ENCODE assay signal across 22 cellular contexts in genomic region chr18:70672581-70672980, GRCh38.
DNase-seq lines count a peak whose midpoint lies in the region; ATAC-seq and TF ChIP-seq lines count a peak whose summit lies in the region.
"Had no signal": no experiment of that assay in that cellular context is flagged by ENCODE, and none has a peak within 500 bp of the region (broad histone marks: within the 10 kb centered on the region; RNA-seq: fewer than 3 reads in every experiment).

No MANE protein-coding gene starts in this region.

- H3K4me1 ChIP-seq in CD8-positive, alpha-beta memory T cell (ENCODE audit: insufficient read depth, low read length) = peaks cover 53% of the 10 kb centered on the region
- H3K4me1 ChIP-seq in GM23338 (ENCODE audit: insufficient read depth) = no peaks in the 10 kb centered on the region
- H3K4me1 ChIP-seq: ascending aorta, HAP-1, suprapubic skin had no signal

- H3F3A ChIP-seq in GM23338 (replicated peaks; ENCODE audit: low read depth) = no peaks in the 10 kb centered on the region

- peak; percentile 31 for DNase-seq in activated CD8-positive, alpha-beta memory T cell treated with anti-CD3 and anti-CD28 coated beads, Interleukin-2, amount 50 U/mL, for 1 hour (ENCODE audit: extremely low read depth)
- no peak for DNase-seq in activated CD8-positive, alpha-beta memory T cell treated with anti-CD3 and anti-CD28 coated beads, Interleukin-2, amount 50 U/mL, for 4 hours
- peak in 2 of 5 donors; percentile 47 to 85 for DNase-seq in CD8-positive, alpha-beta memory T cell
- DNase-seq in T-helper 2 cell treated with Interferon-gamma antibody and Interleukin-4, amounts not matched to agents 5 μg/mL and 100 μg/mL, for 36 hours (ENCODE audit: low spot score) = no peak
- no peak for DNase-seq in glutamatergic neuron
- DNase-seq in GM23338 (ENCODE audit: low spot score) = no peak
- no peak for DNase-seq in midbrain (lab: John Stamatoyannopoulos, UW)
- DNase-seq in NCI-H82 treated with DMSO at 0.1 percent for 48 hours (lab: John Stamatoyannopoulos, UW; ENCODE audit: unreplicated experiment) = no peak
- DNase-seq: DMS79 treated with DMSO at 0.1 percent for 48 hours, MG63, NCI-H1436 treated with DMSO at 0.1 percent for 48 hours, NCI-H526 treated with DMSO at 0.1 percent for 48 hours, SIG-M5, small intestine, T-helper 9 cell had no signal

- H3K27ac ChIP-seq in CD8-positive, alpha-beta memory T cell (ENCODE audit: low read depth, low read length) = no peak overlapping the region
- H3K27ac ChIP-seq in GM23338 (ENCODE audit: low read depth) = no peak overlapping the region
- H3K27ac ChIP-seq: ascending aorta, neutrophil, suprapubic skin had no signal

- H4K20me1 ChIP-seq in GM23338 (replicated peaks; ENCODE audit: insufficient read depth) = no peaks in the 10 kb centered on the region

- peaks cover 9 to 48% (median 11%) of the 10 kb centered on the region in 3 donors for H3K4me1 Mint-ChIP-seq in CD8-positive, alpha-beta memory T cell
- peaks cover 16% of the 10 kb centered on the region for H3K4me1 Mint-ChIP-seq in T-helper 2 cell treated with Interferon-gamma antibody and Interleukin-4, amounts not matched to agents 5 μg/mL and 100 μg/mL, for 36 hours (ENCODE audit: low read depth)
- peaks cover 9% of the 10 kb centered on the region for H3K4me1 Mint-ChIP-seq in glutamatergic neuron (ENCODE audit: low read depth, unreplicated experiment)
- H3K4me1 Mint-ChIP-seq in GM23338 = no peaks in the 10 kb centered on the region
- H3K4me1 Mint-ChIP-seq: CD14-positive monocyte had no signal

- ATAC-seq in GM23338 = no peak
- ATAC-seq: HepG2 had no signal

- POLR2A ChIA-PET in CD8-positive, alpha-beta memory T cell (lab: Charles Lee) = no interaction called here

- H3K36me3 Mint-ChIP-seq in CD8-positive, alpha-beta memory T cell = peaks cover 0 to 2% (median 1%) of the 10 kb centered on the region in 3 donors
- peaks cover 1% of the 10 kb centered on the region for H3K36me3 Mint-ChIP-seq in T-helper 2 cell treated with Interferon-gamma antibody and Interleukin-4, amounts not matched to agents 5 μg/mL and 100 μg/mL, for 36 hours (ENCODE audit: low read depth)
- H3K36me3 Mint-ChIP-seq in glutamatergic neuron (ENCODE audit: unreplicated experiment) (peaks cover 4% of the 10 kb centered on the region), GM23338 (ENCODE audit: low read depth) (peaks cover 20% of the 10 kb centered on the region)
- H3K36me3 Mint-ChIP-seq: CD14-positive monocyte had no signal

- CTCF ChIA-PET in CD8-positive, alpha-beta memory T cell (lab: Charles Lee) = no interaction called here

- H2AFZ ChIP-seq in GM23338 = no peak overlapping the region

- H3K4me3 ChIP-seq in CD8-positive, alpha-beta memory T cell (ENCODE audit: low read length) = peak overlapping the region; percentile 30
- no peak overlapping the region for H3K4me3 ChIP-seq in GM23338
- H3K4me3 ChIP-seq: ascending aorta, HAP-1, MG63, suprapubic skin had no signal

- TF ChIP-seq CTCF in glutamatergic neuron (IDR thresholded peaks at IDR 0.05; ENCODE audit: partially characterized antibody, unreplicated experiment) (no peak), GM23338 (conservative IDR thresholded peaks at IDR 0.05; ENCODE audit: low read depth in 2 of 2) (no peak)

- peaks cover 0 to 13% (median 5%) of the 10 kb centered on the region in 5 donors for H3K9me3 Mint-ChIP-seq in CD8-positive, alpha-beta memory T cell
- H3K9me3 Mint-ChIP-seq in T-helper 2 cell treated with Interferon-gamma antibody and Interleukin-4, amounts not matched to agents 5 μg/mL and 100 μg/mL, for 36 hours = peaks cover 19% of the 10 kb centered on the region
- H3K9me3 Mint-ChIP-seq in glutamatergic neuron (ENCODE audit: unreplicated experiment) (peaks cover 8% of the 10 kb centered on the region), GM23338 (peaks cover 86% of the 10 kb centered on the region)

- H3K27ac Mint-ChIP-seq in CD8-positive, alpha-beta memory T cell = peak overlapping the region; percentile 22 to 90 (median 70)
- H3K27ac Mint-ChIP-seq in T-helper 2 cell treated with Interferon-gamma antibody and Interleukin-4, amounts not matched to agents 5 μg/mL and 100 μg/mL, for 36 hours = no peak overlapping the region
- H3K27ac Mint-ChIP-seq in glutamatergic neuron (ENCODE audit: unreplicated experiment) = peak overlapping the region; percentile 40
- H3K27ac Mint-ChIP-seq in GM23338 = no peak overlapping the region
- H3K27ac Mint-ChIP-seq: activated T-helper 1 cell treated with anti-CD3 and anti-CD28 coated beads, Interleukin-12 subunit alpha, Interleukin-12 subunit beta, Interleukin-2, Interleukin-4 antibody, amounts not matched to agents 30 ng/mL and 10 ng/mL and 1 ng/mL, durations not matched to agents 14 hours and 24 hours and 36 hours had no signal

- no peaks in the 10 kb centered on the region for H3K79me2 ChIP-seq in GM23338 (replicated peaks; ENCODE audit: insufficient read depth)

- H3K4me2 ChIP-seq in GM23338 = no peak overlapping the region

- H3K9me2 ChIP-seq in GM23338 (ENCODE audit: insufficient read depth) = no peaks in the 10 kb centered on the region

- peak overlapping the region in 5 of 7 donors; percentile 9 to 51 (median 22) for H3K4me3 Mint-ChIP-seq in CD8-positive, alpha-beta memory T cell
- H3K4me3 Mint-ChIP-seq in T-helper 2 cell treated with Interferon-gamma antibody and Interleukin-4, amounts not matched to agents 5 μg/mL and 100 μg/mL, for 36 hours = peak overlapping the region; percentile 16
- H3K4me3 Mint-ChIP-seq in glutamatergic neuron (ENCODE audit: unreplicated experiment) = no peak overlapping the region
- no peak overlapping the region for H3K4me3 Mint-ChIP-seq in GM23338
- H3K4me3 Mint-ChIP-seq: activated T-helper 1 cell treated with anti-CD3 and anti-CD28 coated beads, Interleukin-12 subunit alpha, Interleukin-12 subunit beta, Interleukin-2, Interleukin-4 antibody, amounts not matched to agents 30 ng/mL and 10 ng/mL and 1 ng/mL, durations not matched to agents 14 hours and 24 hours and 36 hours; CD14-positive monocyte had no signal

- H3K27me3 Mint-ChIP-seq in CD8-positive, alpha-beta memory T cell = no peaks in the 10 kb centered on the region
- H3K27me3 Mint-ChIP-seq in T-helper 2 cell treated with Interferon-gamma antibody and Interleukin-4, amounts not matched to agents 5 μg/mL and 100 μg/mL, for 36 hours (ENCODE audit: low read depth) = no peaks in the 10 kb centered on the region
- no peaks in the 10 kb centered on the region for H3K27me3 Mint-ChIP-seq in glutamatergic neuron (ENCODE audit: unreplicated experiment)
- H3K27me3 Mint-ChIP-seq in GM23338 (ENCODE audit: insufficient read depth, low read depth, poor library complexity) = no peaks in the 10 kb centered on the region

- H3K9me3 ChIP-seq in CD8-positive, alpha-beta memory T cell (ENCODE audit: low read length) = peaks cover 14% of the 10 kb centered on the region
- H3K9me3 ChIP-seq: ascending aorta, HAP-1, MG63 had no signal

- H3K27me3 ChIP-seq in CD8-positive, alpha-beta memory T cell (ENCODE audit: insufficient read depth, low read length, poor library complexity, severe bottlenecking) = no peaks in the 10 kb centered on the region
- no peaks in the 10 kb centered on the region for H3K27me3 ChIP-seq in GM23338 (ENCODE audit: insufficient read depth)
- H3K27me3 ChIP-seq: ascending aorta, MG63, neutrophil, suprapubic skin had no signal

- no peaks in the 10 kb centered on the region for H3K36me3 ChIP-seq in CD8-positive, alpha-beta memory T cell (ENCODE audit: insufficient read depth, low read length)
- H3K36me3 ChIP-seq in GM23338 (ENCODE audit: insufficient read depth) = no peaks in the 10 kb centered on the region
- H3K36me3 ChIP-seq: ascending aorta, HAP-1, MG63, neutrophil, suprapubic skin had no signal

TF ChIP-seq in GM23338, 12 proteins besides CTCF, POLR2A, EP300 and RAD21 (continues in another document):
- no peak for TF ChIP-seq POLR2AphosphoS5 (IDR thresholded peaks at IDR 0.05; ENCODE audit: low read depth)

Comparison
In these comparisons a context has a peak if more than half of its experiments do, and no peak if none do; other contexts are left out.
1. H3K27ac Mint-ChIP-seq: peak in CD8-positive, alpha-beta memory T cell (8 of 8) and glutamatergic neuron (single experiment); none in T-helper 2 cell treated with Interferon-gamma antibody and Interleukin-4, amounts not matched to agents 5 μg/mL and 100 μg/mL, for 36 hours (single experiment) and GM23338 (single experiment).
2. H3K4me3 Mint-ChIP-seq: peak in CD8-positive, alpha-beta memory T cell (5 of 7) and T-helper 2 cell treated with Interferon-gamma antibody and Interleukin-4, amounts not matched to agents 5 μg/mL and 100 μg/mL, for 36 hours (single experiment); none in glutamatergic neuron (single experiment) and GM23338 (single experiment).